In genomic region chr7:157523371-157523765, GRCh38 we compare ENCODE assay signal across 18 cellular contexts.
"Had no signal": no experiment of that assay in that cellular context is flagged by ENCODE, and none has a peak within 500 bp of the region (broad histone marks: within the 10 kb centered on the region; RNA-seq: fewer than 3 reads in every experiment).

No MANE protein-coding gene starts in this region.

- H3K36me3 ChIP-seq: colonic mucosa, neutrophil, suprapubic skin, transverse colon had no signal

- H3K27me3 Mint-ChIP-seq: activated CD4-positive, alpha-beta T cell treated with anti-CD3 and anti-CD28 coated beads for 36 hours; activated naive CD8-positive, alpha-beta T cell treated with anti-CD3 and anti-CD28 coated beads, Interleukin-2, amount 50 U/mL, for 24 hours had no signal

- H3K4me3 Mint-ChIP-seq: activated CD4-positive, alpha-beta T cell treated with anti-CD3 and anti-CD28 coated beads for 36 hours; activated naive CD8-positive, alpha-beta T cell treated with anti-CD3 and anti-CD28 coated beads, Interleukin-2, amount 50 U/mL, for 24 hours; brain; natural killer cell; stimulated activated naive CD8-positive, alpha-beta T cell treated with anti-CD3 and anti-CD28 coated beads, Interleukin-15, Interleukin-2, amounts not matched to agents 100 ng/mL and 50 ng/mL, for 24 hours; T-helper 2 cell treated with Interferon-gamma antibody and Interleukin-4, amounts not matched to agents 5 μg/mL and 100 μg/mL, for 36 hours had no signal

- ATAC-seq: activated CD4-positive, alpha-beta T cell treated with anti-CD3 and anti-CD28 coated beads for 36 hours; activated naive CD8-positive, alpha-beta T cell treated with anti-CD3 and anti-CD28 coated beads, Interleukin-2, amount 50 U/mL, for 24 hours; natural killer cell had no signal

- H3K9me3 Mint-ChIP-seq: activated naive CD8-positive, alpha-beta T cell treated with anti-CD3 and anti-CD28 coated beads, Interleukin-2, amount 50 U/mL, for 24 hours; natural killer cell; stimulated activated naive CD8-positive, alpha-beta T cell treated with anti-CD3 and anti-CD28 coated beads, Interleukin-15, Interleukin-2, amounts not matched to agents 100 ng/mL and 50 ng/mL, for 24 hours; T-helper 2 cell treated with Interferon-gamma antibody and Interleukin-4, amounts not matched to agents 5 μg/mL and 100 μg/mL, for 36 hours had no signal

- DNase-seq: activated CD4-positive, alpha-beta T cell treated with anti-CD3 and anti-CD28 coated beads for 36 hours; activated CD4-positive, alpha-beta T cell treated with anti-CD3 and anti-CD28 coated beads, Interleukin-2, amount 50 U/mL, for 48 hours; activated naive CD4-positive, alpha-beta T cell treated with Interleukin-2 at 50 U/mL for 16 hours; activated naive CD8-positive, alpha-beta T cell treated with anti-CD3 and anti-CD28 coated beads, Interleukin-2, amount 50 U/mL, for 24 hours; anterior cingulate cortex; central memory CD4-positive, alpha-beta T cell; colonic mucosa; erythroblast; foreskin melanocyte; natural killer cell; transverse colon had no signal

- H3K4me3 ChIP-seq: colonic mucosa, lung, suprapubic skin, transverse colon had no signal

- H3K27ac ChIP-seq: colonic mucosa, neutrophil, parathyroid adenoma, suprapubic skin, transverse colon had no signal

- H3K36me3 Mint-ChIP-seq: natural killer cell had no signal

- H3K4me1 Mint-ChIP-seq: activated CD4-positive, alpha-beta T cell treated with anti-CD3 and anti-CD28 coated beads for 36 hours; activated naive CD8-positive, alpha-beta T cell treated with anti-CD3 and anti-CD28 coated beads, Interleukin-2, amount 50 U/mL, for 24 hours; natural killer cell had no signal

- H3K27ac Mint-ChIP-seq: activated CD4-positive, alpha-beta T cell treated with anti-CD3 and anti-CD28 coated beads for 36 hours; activated naive CD8-positive, alpha-beta T cell treated with anti-CD3 and anti-CD28 coated beads, Interleukin-2, amount 50 U/mL, for 24 hours; natural killer cell; stimulated activated naive CD8-positive, alpha-beta T cell treated with anti-CD3 and anti-CD28 coated beads, Interleukin-15, Interleukin-2, amounts not matched to agents 100 ng/mL and 50 ng/mL, for 24 hours; T-helper 2 cell treated with Interferon-gamma antibody and Interleukin-4, amounts not matched to agents 5 μg/mL and 100 μg/mL, for 36 hours had no signal

- H3K9me3 ChIP-seq: colonic mucosa, neutrophil, suprapubic skin, transverse colon had no signal

- H3K4me1 ChIP-seq: colonic mucosa, parathyroid adenoma, suprapubic skin, transverse colon had no signal

- H3K27me3 ChIP-seq: colonic mucosa, neutrophil, transverse colon had no signal
